23 cellular contexts compared by ENCODE assay signal in the genomic region with DNA sequence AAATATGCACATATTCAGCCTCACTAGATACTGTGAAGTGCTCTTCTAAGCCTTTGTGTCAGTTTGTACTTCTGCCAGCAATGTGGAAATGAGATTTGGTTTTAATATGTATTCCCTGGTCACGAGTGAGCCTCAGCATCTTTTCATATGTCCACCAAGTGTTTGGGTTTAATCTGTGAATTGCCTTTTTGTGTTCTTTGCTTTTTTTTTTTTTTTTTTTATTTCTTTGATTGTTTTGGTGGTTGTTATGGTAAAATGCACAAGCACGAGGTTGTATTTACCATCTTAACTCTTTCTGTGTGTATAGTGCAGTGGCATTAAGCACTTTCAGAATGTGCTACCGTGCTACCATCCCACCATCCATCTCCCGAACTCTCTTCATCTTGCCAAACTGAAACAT. TPM values are rescaled to one million over a fixed set of nuclear protein-coding genes. Genes with fewer than 3 reads are reported as not detected.
DNase-seq lines count a peak whose midpoint lies in the region; ATAC-seq, FAIRE-seq and TF ChIP-seq lines count a peak whose summit lies in the region.
"Had no signal": no experiment of that assay in that cellular context is flagged by ENCODE, and none has a peak within 500 bp of the region (broad histone marks: within the 10 kb centered on the region; RNA-seq: fewer than 3 reads in every experiment).

No MANE protein-coding gene starts in this region.

- H3K4me1 Mint-ChIP-seq in natural killer cell: peaks cover 58 to 59% of the 10 kb centered on the region in 2 donors

- no peak for FAIRE-seq in D721Med (lab: Jason Lieb, UNC)
- FAIRE-seq: A204.1 had no signal

- H3K27me3 ChIP-seq in left ventricle myocardium inferior (ENCODE audit: low read depth) (no peaks in the 10 kb centered on the region), MG63 (no peaks in the 10 kb centered on the region)

- H3K36me3 ChIP-seq in left ventricle myocardium inferior (no peaks in the 10 kb centered on the region), MG63 (peaks cover 2% of the 10 kb centered on the region)

- H3K36me3 Mint-ChIP-seq in natural killer cell: no peaks in the 10 kb centered on the region

- no peak for DNase-seq in left ventricle myocardium inferior
- DNase-seq in cardiac septum (ENCODE audit: low spot score): no peak
- DNase-seq in RPMI7951 (ENCODE audit: low read depth): peak; percentile 21
- DNase-seq in natural killer cell: no peak
- no peak for DNase-seq in activated effector memory CD4-positive, alpha-beta T cell treated with anti-CD3 and anti-CD28 coated beads, Interleukin-2, amount 50 U/mL, for 16 hours
- no peak for DNase-seq in MG63
- no peak for DNase-seq in D721Med (ENCODE audit: insufficient read length, low spot score)
- DNase-seq in hypothalamus (lab: John Stamatoyannopoulos, UW): no peak
- DNase-seq: CD8-positive, alpha-beta memory T cell; DMS53; IMR-90; NCI-H1417 treated with DMSO at 0.1 percent for 48 hours; NCI-H187 treated with DMSO at 0.1 percent for 48 hours; NCI-H2171; NCI-H345; NCI-H524; NCI-H774; NK-92 treated with Interleukin-12 subunit alpha and Interleukin-12 subunit beta, amount 100 ng/mL, for 24 hours; SIG-M5 had no signal

- intact Hi-C loops in left ventricle myocardium inferior (cut with micrococcal nuclease): no loop called here
- intact Hi-C loops in cardiac septum (cut with DNase I): loop anchor here (5.0 kb wide), 2 partner anchors 33 to 78 kb away; partner anchors contain the start of gene ST3GAL4
- intact Hi-C loops in natural killer cell (cut with micrococcal nuclease): no loop called here

- TF ChIP-seq CTCF in left ventricle myocardium inferior (IDR thresholded peaks at IDR 0.05; ENCODE audit: borderline replicate concordance) (no peak), natural killer cell (IDR thresholded peaks at IDR 0.05) (no peak), D721Med (IDR thresholded peaks at IDR 0.05; ENCODE audit: insufficient read depth, missing control alignments) (no peak)

- H3K9me3 ChIP-seq in left ventricle myocardium inferior (replicated peaks): no peaks in the 10 kb centered on the region
- H3K9me3 ChIP-seq in MG63: no peaks in the 10 kb centered on the region

- H3K4me3 ChIP-seq in left ventricle myocardium inferior (no peak overlapping the region), MG63 (no peak overlapping the region)

- peak overlapping the region; percentile 90 for H3K27ac ChIP-seq in left ventricle myocardium inferior (replicated peaks)
- H3K27ac ChIP-seq: C4-2B, KMS-11 had no signal

- ATAC-seq in natural killer cell: peak in 1 of 3 donors; percentile 37
- ATAC-seq: SK-N-SH treated with all-trans-retinoic acid at 6 μM for 48 hours had no signal

- no peak overlapping the region for H3K4me3 Mint-ChIP-seq in natural killer cell
- H3K4me3 Mint-ChIP-seq: CD8-positive, alpha-beta memory T cell had no signal

- no peaks in the 10 kb centered on the region for H3K27me3 Mint-ChIP-seq in natural killer cell (ENCODE audit: low read depth in 2 of 2)

- peak overlapping the region; percentile 87 to 91 for H3K27ac Mint-ChIP-seq in natural killer cell

- H3K4me1 ChIP-seq in left ventricle myocardium inferior: peaks cover 81% of the 10 kb centered on the region

- no peaks in the 10 kb centered on the region for H3K9me3 Mint-ChIP-seq in natural killer cell
- H3K9me3 Mint-ChIP-seq: CD8-positive, alpha-beta memory T cell had no signal

RNA-seq across cellular contexts. Expression of gene ST3GAL4, which starts 34.9 kb away (rescaled TPM):
- 61.7 TPM for total RNA-seq in left ventricle myocardium inferior
- 55.1 TPM for total RNA-seq in cardiac septum
- total RNA-seq in RPMI7951 (2014; rRNA removed; shearing (Covaris generic)): 99.7 and 108 TPM in 2 replicates
- total RNA-seq in natural killer cell: 10 to 100 TPM; 43.3 to 57.6 (median 47.3) TPM
- total RNA-seq in MG63 (2014; rRNA removed; shearing (Covaris generic); ENCODE audit: low replicate concordance): 44.1 and 57.9 TPM in 2 replicates
